Comparison of ENCODE assay signal across 9 cellular contexts in genomic region chr11:838441-839279, GRCh38. TPM values are rescaled to one million over a fixed set of nuclear protein-coding genes. Genes with fewer than 3 reads are reported as not detected.
DNase-seq lines count a peak whose midpoint lies in the region; ATAC-seq and TF ChIP-seq lines count a peak whose summit lies in the region.
"Had no signal": no experiment of that assay in that cellular context is flagged by ENCODE, and none has a peak within 500 bp of the region (broad histone marks: within the 10 kb centered on the region; RNA-seq: fewer than 3 reads in every experiment).

No MANE protein-coding gene starts in this region.

- H3K4me3 ChIP-seq in colonic mucosa: no peak overlapping the region
- H3K4me3 ChIP-seq in psoas muscle: no peak overlapping the region

- H3K4me1 ChIP-seq in colonic mucosa: peaks cover 35% of the 10 kb centered on the region
- H3K4me1 ChIP-seq in psoas muscle: peaks cover 44% of the 10 kb centered on the region

- H3K9me3 ChIP-seq in colonic mucosa (no peaks in the 10 kb centered on the region), psoas muscle (no peaks in the 10 kb centered on the region)

- no peaks in the 10 kb centered on the region for H3K27me3 ChIP-seq in colonic mucosa
- no peaks in the 10 kb centered on the region for H3K27me3 ChIP-seq in psoas muscle (ENCODE audit: insufficient read depth in 3 of 3, low read length in 2 of 3)

- DNase-seq in NCI-H2171 treated with DMSO at 0.1 percent for 48 hours (lab: John Stamatoyannopoulos, UW) (peak; percentile 36), NCI-H2171 (lab: John Stamatoyannopoulos, UW) (no peak), NCI-H2227 (lab: John Stamatoyannopoulos, UW; ENCODE audit: unreplicated experiment) (peak; percentile 68), colonic mucosa (peak; percentile 67), psoas muscle (no peak), GOT3 (lab: John Stamatoyannopoulos, UW) (no peak)
- DNase-seq: amniotic stem cell had no signal

- H3K27ac ChIP-seq in colonic mucosa (no peak overlapping the region), psoas muscle (peak overlapping the region; percentile 36)

- no peak for TF ChIP-seq CTCF in colonic mucosa (IDR thresholded peaks at IDR 0.05)
- TF ChIP-seq CTCF in psoas muscle (IDR thresholded peaks at IDR 0.05): no peak

- intact Hi-C loops in colonic mucosa (cut with DNase I): no loop called here
- intact Hi-C loops in psoas muscle (cut with DNase I): no loop called here

- no peak overlapping the region for H3K9ac ChIP-seq in colonic mucosa (ENCODE audit: low read depth in 2 of 2, low read length in 2 of 2)

- H3K36me3 ChIP-seq in colonic mucosa (peaks cover 21% of the 10 kb centered on the region), psoas muscle (ENCODE audit: insufficient read depth in 1 of 2, low read depth in 1 of 2) (peaks cover 3 to 55% of the 10 kb centered on the region in 2 donors)

- WGBS in psoas muscle, 3 donors: 35 to 47% (median 45%) methylated on average over 17 of the region's 17 CpGs

- no peak for ATAC-seq in psoas muscle
- no peak for ATAC-seq in HG03108 (IDR thresholded peaks at IDR 0.05; ENCODE audit: unreplicated experiment)
- ATAC-seq in GM18858 (IDR thresholded peaks at IDR 0.05; ENCODE audit: unreplicated experiment): no peak

RNA-seq across cellular contexts. Expression of gene POLR2L, which starts 3.7 kb away (rescaled TPM):
- total RNA-seq in colonic mucosa (100 to 1,000 TPM in 1 of 2 donors, 10 to 100 TPM in 1; 77.4 to 181 TPM), psoas muscle (100 to 1,000 TPM; 113 to 205 (median 156) TPM)
- polyA plus RNA-seq in psoas muscle: 100 to 1,000 TPM; 114 to 178 (median 176) TPM

RNA-seq across cellular contexts. Expression of gene TSPAN4, which starts 4.0 kb away (rescaled TPM):
- 10 to 100 TPM; 12.1 to 12.7 TPM for total RNA-seq in colonic mucosa
- 10 to 100 TPM; 13.9 to 22.1 (median 16.8) TPM for total RNA-seq in psoas muscle
- polyA plus RNA-seq in psoas muscle: 10 to 100 TPM; 11.4 to 38.5 (median 25.1) TPM

RNA-seq across cellular contexts. Expression of gene CD151, which starts 5.9 kb away (rescaled TPM):
- total RNA-seq in colonic mucosa (100 to 1,000 TPM; 371 to 396 TPM), psoas muscle (100 to 1,000 TPM; 149 to 175 (median 161) TPM)
- polyA plus RNA-seq in psoas muscle: 100 to 1,000 TPM; 158 to 358 (median 224) TPM

RNA-seq across cellular contexts. Expression of gene CRACR2B, which starts 10.9 kb away (rescaled TPM):
- total RNA-seq in colonic mucosa: 100 to 1,000 TPM in 1 of 2 donors, 10 to 100 TPM in 1; 97.3 to 108 TPM
- total RNA-seq in psoas muscle: 1 to 10 TPM; 2.4 to 8.9 (median 4.1) TPM
- polyA plus RNA-seq in psoas muscle: 1 to 10 TPM; 1.9 to 6.4 (median 2.8) TPM

RNA-seq across cellular contexts. Expression of gene PNPLA2, which starts 19.9 kb away (rescaled TPM):
- total RNA-seq in colonic mucosa (100 to 1,000 TPM; 139 to 155 TPM), psoas muscle (100 to 1,000 TPM; 125 to 247 (median 175) TPM)
- polyA plus RNA-seq in psoas muscle: 10 to 100 TPM; 64.8 to 87.9 (median 83.8) TPM

Comparison
In these comparisons a context has a peak if more than half of its experiments do, and no peak if none do; other contexts are left out.
1. DNase-seq: peak in NCI-H2171 treated with DMSO at 0.1 percent for 48 hours (single experiment), NCI-H2227 (single experiment) and colonic mucosa (single experiment); none in NCI-H2171 (single experiment), psoas muscle (0 of 2) and GOT3 (single experiment).